20 cellular contexts compared by ENCODE assay signal in the genomic region with DNA sequence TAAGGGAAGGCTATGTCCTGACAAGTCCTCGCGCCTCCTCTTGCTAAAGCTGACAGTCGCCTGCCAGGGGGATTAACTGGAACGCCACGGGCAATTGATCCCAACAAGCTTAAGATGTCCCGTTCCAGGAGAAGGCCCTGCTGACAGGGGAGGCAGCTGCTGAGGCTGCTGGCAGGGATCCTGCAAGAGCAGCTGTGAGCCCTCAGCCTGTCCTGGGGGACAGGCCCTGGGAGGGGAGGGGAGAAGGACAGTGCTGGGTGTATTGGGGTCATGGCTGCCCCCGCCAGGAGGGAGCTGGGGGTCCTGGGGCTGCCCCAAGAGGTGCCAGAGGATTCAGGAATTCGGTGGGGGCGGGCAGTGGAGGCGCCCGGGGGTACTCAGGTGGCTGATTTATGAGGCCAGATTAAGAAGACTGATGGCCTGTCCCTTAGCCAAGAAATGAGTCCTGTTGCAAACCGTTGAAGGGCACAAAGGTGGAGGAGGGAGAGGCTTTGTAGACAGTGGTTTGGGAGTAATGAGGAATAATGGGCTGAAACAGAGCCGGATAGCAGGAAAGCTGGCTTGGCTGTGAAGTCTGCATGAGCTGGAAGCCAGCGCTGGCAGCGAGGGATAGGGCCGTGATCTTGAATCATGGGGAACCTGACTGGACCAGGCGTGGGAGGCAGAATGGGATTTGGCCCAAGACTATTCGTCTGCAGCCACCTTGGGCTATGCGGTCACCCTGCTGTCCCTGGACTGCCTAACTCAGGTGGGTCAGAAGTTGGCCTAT.
DNase-seq lines count a peak whose midpoint lies in the region; ATAC-seq and TF ChIP-seq lines count a peak whose summit lies in the region.
"Had no signal": no experiment of that assay in that cellular context is flagged by ENCODE, and none has a peak within 500 bp of the region (broad histone marks: within the 10 kb centered on the region; RNA-seq: fewer than 3 reads in every experiment).

No MANE protein-coding gene starts in this region.

- peaks cover 2% of the 10 kb centered on the region for H3K36me3 Mint-ChIP-seq in central memory CD8-positive, alpha-beta T cell (ENCODE audit: insufficient read depth)
- no peaks in the 10 kb centered on the region for H3K36me3 Mint-ChIP-seq in activated CD8-positive, alpha-beta T cell treated with anti-CD3 and anti-CD28 coated beads for 36 hours (ENCODE audit: low read depth)
- H3K36me3 Mint-ChIP-seq: activated CD8-positive, alpha-beta memory T cell treated with anti-CD3 and anti-CD28 coated beads, Interleukin-2, amount 10 ng/mL, durations not matched to agents 7 days and 5 days; naive B cell had no signal

- no peak for TF ChIP-seq POLR2A in transverse colon (IDR thresholded peaks at IDR 0.05)

- peaks cover 3% of the 10 kb centered on the region for H3K27me3 ChIP-seq in transverse colon
- H3K27me3 ChIP-seq: ascending aorta; BLaER1 treated with 17β-estradiol and CSF1 and Interleukin-3, amounts not matched to agents 10 nM and 100 nM had no signal

- H3K4me3 ChIP-seq in mucosa of descending colon (no peak overlapping the region), transverse colon (no peak overlapping the region)
- H3K4me3 ChIP-seq: ascending aorta; BLaER1 treated with 17β-estradiol and CSF1 and Interleukin-3, amounts not matched to agents 10 nM and 100 nM had no signal

- H3K4me1 Mint-ChIP-seq in central memory CD8-positive, alpha-beta T cell = no peaks in the 10 kb centered on the region
- H3K4me1 Mint-ChIP-seq in activated CD8-positive, alpha-beta T cell treated with anti-CD3 and anti-CD28 coated beads for 36 hours (ENCODE audit: low read depth) = no peaks in the 10 kb centered on the region
- H3K4me1 Mint-ChIP-seq: activated CD8-positive, alpha-beta memory T cell treated with anti-CD3 and anti-CD28 coated beads, Interleukin-2, amount 10 ng/mL, durations not matched to agents 7 days and 5 days had no signal

- TF ChIP-seq EP300 in transverse colon (IDR thresholded peaks at IDR 0.05; ENCODE audit: low read depth) = no peak

- no peak for ATAC-seq in central memory CD8-positive, alpha-beta T cell (replicated peaks; ENCODE audit: extremely low read depth, poor library complexity, severe bottlenecking)
- ATAC-seq in mucosa of descending colon (no peak), GM21526 (IDR thresholded peaks at IDR 0.05; ENCODE audit: low FRiP score, unreplicated experiment) (no peak)
- ATAC-seq in activated CD8-positive, alpha-beta T cell treated with anti-CD3 and anti-CD28 coated beads for 36 hours = no peak
- ATAC-seq: activated CD4-positive, CD25-positive, alpha-beta regulatory T cell treated with anti-CD3 and anti-CD28 coated beads, Interleukin-2, amount 50 U/mL, for 24 hours; activated CD8-positive, alpha-beta memory T cell treated with anti-CD3 and anti-CD28 coated beads, Interleukin-2, amount 10 ng/mL, durations not matched to agents 7 days and 5 days had no signal

- TF ChIP-seq CTCF in mucosa of descending colon (IDR thresholded peaks at IDR 0.05) = no peak
- TF ChIP-seq CTCF in transverse colon (IDR thresholded peaks at IDR 0.05) = no peak
- TF ChIP-seq CTCF in activated CD8-positive, alpha-beta T cell treated with anti-CD3 and anti-CD28 coated beads for 36 hours (IDR thresholded peaks at IDR 0.05) = no peak

- no peaks in the 10 kb centered on the region for H3K9me3 Mint-ChIP-seq in central memory CD8-positive, alpha-beta T cell
- H3K9me3 Mint-ChIP-seq in activated CD8-positive, alpha-beta T cell treated with anti-CD3 and anti-CD28 coated beads for 36 hours = no peaks in the 10 kb centered on the region
- H3K9me3 Mint-ChIP-seq: dendritic cell treated with granulocyte-macrophage colony-stimulating factor and Interleukin-4, amounts not matched to agents 40 ng/mL and 50 ng/mL, for 4 days; naive B cell had no signal

- H3K9me3 ChIP-seq in mucosa of descending colon = no peaks in the 10 kb centered on the region
- H3K9me3 ChIP-seq in transverse colon = no peaks in the 10 kb centered on the region
- H3K9me3 ChIP-seq: ascending aorta; BLaER1 treated with 17β-estradiol and CSF1 and Interleukin-3, amounts not matched to agents 10 nM and 100 nM had no signal

- WGBS in transverse colon (ENCODE audit: low coverage in 1 of 2), 2 donors = 72 to 80% methylated on average over 1 to 19 of the region's 19 CpGs

- no peak overlapping the region for H3K27ac ChIP-seq in transverse colon
- H3K27ac ChIP-seq: ascending aorta; BLaER1 treated with 17β-estradiol and CSF1 and Interleukin-3, amounts not matched to agents 10 nM and 100 nM had no signal

- DNase-seq in NCI-H2171 (lab: John Stamatoyannopoulos, UW) = peak; percentile 72
- no peak for DNase-seq in central memory CD8-positive, alpha-beta T cell (ENCODE audit: low spot score in 2 of 2)
- DNase-seq in mucosa of descending colon = peak in 2 of 3 donors; percentile 11 to 42
- DNase-seq in transverse colon = peak; percentile 17
- DNase-seq in activated CD4-positive, alpha-beta T cell treated with anti-CD3 and anti-CD28 coated beads, Interleukin-2, amount 50 U/mL, for 1 hour = no peak
- no peak for DNase-seq in activated CD8-positive, alpha-beta T cell treated with anti-CD3 and anti-CD28 coated beads for 36 hours
- DNase-seq: activated CD8-positive, alpha-beta memory T cell treated with anti-CD3 and anti-CD28 coated beads, Interleukin-2, amount 10 ng/mL, durations not matched to agents 7 days and 5 days; activated naive CD4-positive, alpha-beta T cell; erythroblast; GOT3; naive B cell; NCI-H2081 treated with DMSO at 0.1 percent for 48 hours; SHP77; stimulated activated CD4-positive, alpha-beta T cell treated with anti-CD3 and anti-CD28 coated beads, Interleukin-1b, Interleukin-23, amount 100 ng/mL, for 48 hours; T-helper 2 cell had no signal

- H3K36me3 ChIP-seq in mucosa of descending colon (ENCODE audit: low read depth) = no peaks in the 10 kb centered on the region
- H3K36me3 ChIP-seq in transverse colon = no peaks in the 10 kb centered on the region
- H3K36me3 ChIP-seq: ascending aorta; BLaER1 treated with 17β-estradiol and CSF1 and Interleukin-3, amounts not matched to agents 10 nM and 100 nM had no signal

- H3K4me3 Mint-ChIP-seq in central memory CD8-positive, alpha-beta T cell = peak overlapping the region; percentile 18
- H3K4me3 Mint-ChIP-seq in activated CD8-positive, alpha-beta T cell treated with anti-CD3 and anti-CD28 coated beads for 36 hours = no peak overlapping the region
- H3K4me3 Mint-ChIP-seq: activated CD8-positive, alpha-beta memory T cell treated with anti-CD3 and anti-CD28 coated beads, Interleukin-2, amount 10 ng/mL, durations not matched to agents 7 days and 5 days; dendritic cell treated with granulocyte-macrophage colony-stimulating factor and Interleukin-4, amounts not matched to agents 40 ng/mL and 50 ng/mL, for 4 days; naive B cell had no signal

- POLR2A ChIA-PET in activated CD8-positive, alpha-beta T cell treated with anti-CD3 and anti-CD28 coated beads for 36 hours (lab: Charles Lee) = interaction anchor here (0.5 kb wide), 1 partner anchor 642 kb away, joined by 3 read pairs; no protein-coding TSS in a partner anchor

- no peaks in the 10 kb centered on the region for H3K27me3 Mint-ChIP-seq in central memory CD8-positive, alpha-beta T cell
- no peaks in the 10 kb centered on the region for H3K27me3 Mint-ChIP-seq in activated CD8-positive, alpha-beta T cell treated with anti-CD3 and anti-CD28 coated beads for 36 hours

- H3K27ac Mint-ChIP-seq in central memory CD8-positive, alpha-beta T cell (ENCODE audit: low read depth) = peak overlapping the region; percentile 32
- H3K27ac Mint-ChIP-seq in activated CD8-positive, alpha-beta T cell treated with anti-CD3 and anti-CD28 coated beads for 36 hours = no peak overlapping the region
- H3K27ac Mint-ChIP-seq: activated CD8-positive, alpha-beta memory T cell treated with anti-CD3 and anti-CD28 coated beads, Interleukin-2, amount 10 ng/mL, durations not matched to agents 7 days and 5 days; dendritic cell treated with granulocyte-macrophage colony-stimulating factor and Interleukin-4, amounts not matched to agents 40 ng/mL and 50 ng/mL, for 4 days had no signal

- intact Hi-C loops in mucosa of descending colon (cut with DNase I, micrococcal nuclease) = no loop called here
- intact Hi-C loops in transverse colon (cut with DNase I; ENCODE audit: low total_unique reads) = no loop called here
- intact Hi-C loops in activated CD8-positive, alpha-beta T cell treated with anti-CD3 and anti-CD28 coated beads for 36 hours (cut with micrococcal nuclease) = no loop called here

- H3K4me1 ChIP-seq in mucosa of descending colon (ENCODE audit: low read depth) (no peaks in the 10 kb centered on the region), transverse colon (peaks cover 0 to 5% (median 0%) of the 10 kb centered on the region in 4 donors)
- H3K4me1 ChIP-seq: ascending aorta had no signal

- in situ Hi-C loops in transverse colon (cut with MboI; ENCODE audit: low pct_ligation_motif_present in 1 of 4, low pct_unique_long_range_greater_than_20kb in 1 of 4, low sequenced_read_pairs in 3 of 4) = no loop called here

- CTCF ChIA-PET in activated CD8-positive, alpha-beta T cell treated with anti-CD3 and anti-CD28 coated beads for 36 hours (lab: Charles Lee) = interaction anchor here (1.5 kb wide), 1 partner anchor 102 kb away, joined by 4 read pairs; no protein-coding TSS in a partner anchor

Comparison
In these comparisons a context has a peak if more than half of its experiments do, and no peak if none do; other contexts are left out.
1. DNase-seq: peak in NCI-H2171 (single experiment), mucosa of descending colon (2 of 3) and transverse colon (single experiment); none in central memory CD8-positive, alpha-beta T cell (0 of 2), activated CD4-positive, alpha-beta T cell treated with anti-CD3 and anti-CD28 coated beads, Interleukin-2, amount 50 U/mL, for 1 hour (single experiment) and activated CD8-positive, alpha-beta T cell treated with anti-CD3 and anti-CD28 coated beads for 36 hours (single experiment).